In the genomic region with DNA sequence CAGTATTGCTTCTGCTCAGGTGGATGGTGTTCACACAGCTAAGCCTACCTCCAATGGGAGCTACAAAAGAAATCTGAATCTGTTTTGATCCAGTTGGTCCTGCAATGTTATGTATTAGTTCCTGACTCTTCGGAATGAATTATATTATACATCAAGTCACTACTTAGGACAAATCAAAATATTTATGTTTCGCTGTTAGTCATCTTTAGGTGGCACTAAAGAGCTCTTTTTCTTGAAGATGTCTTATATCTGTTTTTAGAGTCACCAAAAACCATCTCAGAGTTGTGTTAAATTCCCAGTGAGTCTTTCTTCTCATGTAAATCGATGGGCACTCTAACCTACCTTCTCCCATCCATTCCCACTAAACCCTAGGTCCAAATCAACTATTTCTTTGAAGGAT, we compare ENCODE assay signal across 1 cellular context.
TF ChIP-seq lines count a peak whose summit lies in the region.

No MANE protein-coding gene starts in this region.

TF ChIP-seq in A549, 52 proteins besides CTCF, POLR2A, EP300 and RAD21 (continued from another document):
- TF ChIP-seq, protein P1, sequence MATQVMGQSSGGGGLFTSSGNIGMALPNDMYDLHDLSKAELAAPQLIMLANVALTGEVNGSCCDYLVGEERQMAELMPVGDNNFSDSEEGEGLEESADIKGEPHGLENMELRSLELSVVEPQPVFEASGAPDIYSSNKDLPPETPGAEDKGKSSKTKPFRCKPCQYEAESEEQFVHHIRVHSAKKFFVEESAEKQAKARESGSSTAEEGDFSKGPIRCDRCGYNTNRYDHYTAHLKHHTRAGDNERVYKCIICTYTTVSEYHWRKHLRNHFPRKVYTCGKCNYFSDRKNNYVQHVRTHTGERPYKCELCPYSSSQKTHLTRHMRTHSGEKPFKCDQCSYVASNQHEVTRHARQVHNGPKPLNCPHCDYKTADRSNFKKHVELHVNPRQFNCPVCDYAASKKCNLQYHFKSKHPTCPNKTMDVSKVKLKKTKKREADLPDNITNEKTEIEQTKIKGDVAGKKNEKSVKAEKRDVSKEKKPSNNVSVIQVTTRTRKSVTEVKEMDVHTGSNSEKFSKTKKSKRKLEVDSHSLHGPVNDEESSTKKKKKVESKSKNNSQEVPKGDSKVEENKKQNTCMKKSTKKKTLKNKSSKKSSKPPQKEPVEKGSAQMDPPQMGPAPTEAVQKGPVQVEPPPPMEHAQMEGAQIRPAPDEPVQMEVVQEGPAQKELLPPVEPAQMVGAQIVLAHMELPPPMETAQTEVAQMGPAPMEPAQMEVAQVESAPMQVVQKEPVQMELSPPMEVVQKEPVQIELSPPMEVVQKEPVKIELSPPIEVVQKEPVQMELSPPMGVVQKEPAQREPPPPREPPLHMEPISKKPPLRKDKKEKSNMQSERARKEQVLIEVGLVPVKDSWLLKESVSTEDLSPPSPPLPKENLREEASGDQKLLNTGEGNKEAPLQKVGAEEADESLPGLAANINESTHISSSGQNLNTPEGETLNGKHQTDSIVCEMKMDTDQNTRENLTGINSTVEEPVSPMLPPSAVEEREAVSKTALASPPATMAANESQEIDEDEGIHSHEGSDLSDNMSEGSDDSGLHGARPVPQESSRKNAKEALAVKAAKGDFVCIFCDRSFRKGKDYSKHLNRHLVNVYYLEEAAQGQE (IDR thresholded peaks at IDR 0.05) = no peak
- no peak for TF ChIP-seq HOXB5 (CRISPR knock-in tag; IDR thresholded peaks at IDR 0.05)
